25 cellular contexts compared by ENCODE assay signal in the genomic region with DNA sequence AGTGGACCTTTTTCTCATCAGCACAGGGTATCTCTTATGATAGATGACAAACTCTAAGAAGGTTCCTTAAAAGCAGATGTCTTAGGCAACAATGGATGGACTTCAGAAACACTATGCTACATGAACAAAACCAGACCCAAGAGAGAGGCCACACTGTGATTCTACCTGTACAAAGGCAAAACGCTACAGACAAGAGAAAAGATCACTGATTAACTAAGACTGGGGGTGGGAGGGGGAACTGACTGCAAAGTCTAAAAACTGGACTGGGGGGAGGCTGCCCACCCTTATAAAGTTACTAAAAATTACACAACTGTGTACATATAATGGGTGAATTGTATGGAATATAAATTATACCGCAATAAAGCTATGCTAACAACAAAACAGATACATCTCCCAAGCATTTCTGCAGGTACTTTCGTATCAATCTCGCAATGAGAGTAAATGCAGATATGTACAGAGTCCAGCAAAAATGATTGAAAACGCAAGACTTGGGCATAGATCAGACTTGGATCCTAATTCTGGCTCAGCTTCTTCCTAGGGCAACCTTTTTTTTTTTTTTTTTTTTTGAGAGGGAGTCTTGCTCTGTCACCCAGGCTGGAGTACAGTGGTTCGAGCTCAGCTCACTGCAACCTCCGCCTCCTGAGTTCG.
A peak's percentile ranks its signal among the peaks of the same experiment; 100 is the strongest.
DNase-seq lines count a peak whose midpoint lies in the region; ATAC-seq and TF ChIP-seq lines count a peak whose summit lies in the region.
"Had no signal": no experiment of that assay in that cellular context is flagged by ENCODE, and none has a peak within 500 bp of the region (broad histone marks: within the 10 kb centered on the region; RNA-seq: fewer than 3 reads in every experiment).

No MANE protein-coding gene starts in this region.

- CTCF ChIA-PET in CD8-positive, alpha-beta memory T cell (lab: Charles Lee): interaction anchor here (0.9 to 1.2 kb wide), 2 partner anchors 25 to 52 kb away, joined by 3 read pairs; no protein-coding TSS in a partner anchor

- H3K9ac ChIP-seq in liver (ENCODE audit: low read depth in 1 of 2, low read length in 2 of 2): no peak overlapping the region
- H3K9ac ChIP-seq: BLaER1, GM23248 had no signal

- ATAC-seq in GM21423 (IDR thresholded peaks at IDR 0.05; ENCODE audit: unreplicated experiment) (no peak), GM21619 (IDR thresholded peaks at IDR 0.05; ENCODE audit: unreplicated experiment) (no peak), GM19035 (IDR thresholded peaks at IDR 0.05; ENCODE audit: unreplicated experiment) (no peak)
- ATAC-seq: Panc1 had no signal

- H3K4me1 Mint-ChIP-seq in CD8-positive, alpha-beta memory T cell: peaks cover 76 to 98% (median 96%) of the 10 kb centered on the region in 3 donors
- H3K4me1 Mint-ChIP-seq in activated T-helper 1 cell treated with anti-CD3 and anti-CD28 coated beads, Interleukin-12 subunit alpha, Interleukin-12 subunit beta, Interleukin-2, Interleukin-4 antibody, amounts not matched to agents 30 ng/mL and 10 ng/mL and 1 ng/mL, durations not matched to agents 14 hours and 24 hours and 36 hours (ENCODE audit: low read depth): peaks cover 87% of the 10 kb centered on the region

- H3K27me3 Mint-ChIP-seq in CD8-positive, alpha-beta memory T cell: no peaks in the 10 kb centered on the region
- no peaks in the 10 kb centered on the region for H3K27me3 Mint-ChIP-seq in activated T-helper 1 cell treated with anti-CD3 and anti-CD28 coated beads, Interleukin-12 subunit alpha, Interleukin-12 subunit beta, Interleukin-2, Interleukin-4 antibody, amounts not matched to agents 30 ng/mL and 10 ng/mL and 1 ng/mL, durations not matched to agents 14 hours and 24 hours and 36 hours (ENCODE audit: insufficient read depth)

- H3K4me3 Mint-ChIP-seq in CD8-positive, alpha-beta memory T cell: peak overlapping the region in 2 of 7 donors; percentile 0 to 9
- H3K4me3 Mint-ChIP-seq in activated T-helper 1 cell treated with anti-CD3 and anti-CD28 coated beads, Interleukin-12 subunit alpha, Interleukin-12 subunit beta, Interleukin-2, Interleukin-4 antibody, amounts not matched to agents 30 ng/mL and 10 ng/mL and 1 ng/mL, durations not matched to agents 14 hours and 24 hours and 36 hours: no peak overlapping the region
- H3K4me3 Mint-ChIP-seq: HFFc6 had no signal

- WGBS in liver: 53% methylated on average over 8 of the region's 8 CpGs

- no peaks in the 10 kb centered on the region for H3K9me3 Mint-ChIP-seq in CD8-positive, alpha-beta memory T cell
- H3K9me3 Mint-ChIP-seq in activated T-helper 1 cell treated with anti-CD3 and anti-CD28 coated beads, Interleukin-12 subunit alpha, Interleukin-12 subunit beta, Interleukin-2, Interleukin-4 antibody, amounts not matched to agents 30 ng/mL and 10 ng/mL and 1 ng/mL, durations not matched to agents 14 hours and 24 hours and 36 hours: no peaks in the 10 kb centered on the region
- H3K9me3 Mint-ChIP-seq: HFFc6 had no signal

- H3K27ac ChIP-seq in CD8-positive, alpha-beta memory T cell (ENCODE audit: low read depth, low read length): no peak overlapping the region
- H3K27ac ChIP-seq in liver (ENCODE audit: low read depth in 1 of 2, low read length in 2 of 2): peak overlapping the region; percentile 24 to 43
- H3K27ac ChIP-seq: BLaER1, breast epithelium, esophagus muscularis mucosa, GM23248, SJSA1 had no signal

- no peak overlapping the region for H3K4me3 ChIP-seq in CD8-positive, alpha-beta memory T cell (ENCODE audit: low read length)
- H3K4me3 ChIP-seq in liver (ENCODE audit: low read depth in 1 of 3, low read length in 3 of 3): no peak overlapping the region
- H3K4me3 ChIP-seq: BLaER1, breast epithelium, esophagus muscularis mucosa, GM23248, SJSA1, smooth muscle cell had no signal

- peak; percentile 22 for TF ChIP-seq CTCF in liver (IDR thresholded peaks at IDR 0.05; ENCODE audit: low read depth, low read length, missing input control)

- peaks cover 11 to 85% (median 43%) of the 10 kb centered on the region in 3 donors for H3K36me3 Mint-ChIP-seq in CD8-positive, alpha-beta memory T cell
- peaks cover 71% of the 10 kb centered on the region for H3K36me3 Mint-ChIP-seq in activated T-helper 1 cell treated with anti-CD3 and anti-CD28 coated beads, Interleukin-12 subunit alpha, Interleukin-12 subunit beta, Interleukin-2, Interleukin-4 antibody, amounts not matched to agents 30 ng/mL and 10 ng/mL and 1 ng/mL, durations not matched to agents 14 hours and 24 hours and 36 hours (ENCODE audit: low read depth)

- intact Hi-C loops in activated T-helper 1 cell treated with anti-CD3 and anti-CD28 coated beads, Interleukin-12 subunit alpha, Interleukin-12 subunit beta, Interleukin-2, Interleukin-4 antibody, amounts not matched to agents 30 ng/mL and 10 ng/mL and 1 ng/mL, durations not matched to agents 14 hours and 24 hours and 36 hours (cut with micrococcal nuclease): no loop called here

- H3K27me3 ChIP-seq in CD8-positive, alpha-beta memory T cell (ENCODE audit: insufficient read depth, low read length, poor library complexity, severe bottlenecking): no peaks in the 10 kb centered on the region
- H3K27me3 ChIP-seq in liver (ENCODE audit: control insufficient read depth in 4 of 4, insufficient read depth in 4 of 4, low read length in 3 of 4): no peaks in the 10 kb centered on the region
- H3K27me3 ChIP-seq: BLaER1, breast epithelium, esophagus muscularis mucosa, SJSA1 had no signal

- peak overlapping the region in 6 of 8 donors; percentile 6 to 96 (median 80) for H3K27ac Mint-ChIP-seq in CD8-positive, alpha-beta memory T cell
- H3K27ac Mint-ChIP-seq in activated T-helper 1 cell treated with anti-CD3 and anti-CD28 coated beads, Interleukin-12 subunit alpha, Interleukin-12 subunit beta, Interleukin-2, Interleukin-4 antibody, amounts not matched to agents 30 ng/mL and 10 ng/mL and 1 ng/mL, durations not matched to agents 14 hours and 24 hours and 36 hours: peak overlapping the region; percentile 28
- H3K27ac Mint-ChIP-seq: HFFc6 had no signal

- peak; percentile 23 for DNase-seq in NOMO-1 treated with DMSO at 0.1 percent for 48 hours (lab: John Stamatoyannopoulos, UW; ENCODE audit: unreplicated experiment)
- DNase-seq in NOMO-1 (lab: John Stamatoyannopoulos, UW; ENCODE audit: unreplicated experiment in 2 of 2): no peak
- no peak for DNase-seq in CD8-positive, alpha-beta memory T cell
- DNase-seq in activated T-helper 1 cell treated with anti-CD3 and anti-CD28 coated beads, Interleukin-12 subunit alpha, Interleukin-12 subunit beta, Interleukin-2, Interleukin-4 antibody, amounts not matched to agents 30 ng/mL and 10 ng/mL and 1 ng/mL, durations not matched to agents 14 hours and 24 hours and 36 hours (ENCODE audit: low spot score): no peak
- DNase-seq: 8988T; activated gamma-delta T cell treated with Interleukin-2 at 50 U/mL for 16 hours; amygdala; effector CD8-positive, alpha-beta T cell; foreskin melanocyte; GM23248; HFFc6; mesendoderm; NCI-H1417; NCI-H2107; NCI-H510A had no signal

- H3K36me3 ChIP-seq in CD8-positive, alpha-beta memory T cell (ENCODE audit: insufficient read depth, low read length): peaks cover 10% of the 10 kb centered on the region
- H3K36me3 ChIP-seq in liver (ENCODE audit: control insufficient read depth in 4 of 4, insufficient read depth in 3 of 4, low read depth in 1 of 4, low read length in 3 of 4): peaks cover 0 to 5% (median 3%) of the 10 kb centered on the region in 4 donors
- H3K36me3 ChIP-seq: breast epithelium had no signal

- peak; percentile 9 to 12 for TF ChIP-seq RAD21 in liver (IDR thresholded peaks at IDR 0.05)

- POLR2A ChIA-PET in CD8-positive, alpha-beta memory T cell (lab: Charles Lee): interaction anchor here (0.6 kb wide), 1 partner anchor 34 kb away, joined by 6 read pairs; no protein-coding TSS in a partner anchor

- H3K4me1 ChIP-seq in CD8-positive, alpha-beta memory T cell (ENCODE audit: insufficient read depth, low read length): peaks cover 41% of the 10 kb centered on the region
- peaks cover 7 to 54% (median 32%) of the 10 kb centered on the region in 4 donors for H3K4me1 ChIP-seq in liver (ENCODE audit: control insufficient read depth in 4 of 4, insufficient read depth in 4 of 4, low read length in 3 of 4)
- H3K4me1 ChIP-seq: breast epithelium, SJSA1 had no signal

- H3K9me3 ChIP-seq in CD8-positive, alpha-beta memory T cell (ENCODE audit: low read length): no peaks in the 10 kb centered on the region
- no peaks in the 10 kb centered on the region for H3K9me3 ChIP-seq in liver (ENCODE audit: control insufficient read depth in 4 of 4, low read length in 3 of 4)
- H3K9me3 ChIP-seq: BLaER1, breast epithelium, esophagus muscularis mucosa, SJSA1 had no signal

TF ChIP-seq in liver, 16 proteins besides CTCF, POLR2A, EP300 and RAD21 (continues in another document):
- TF ChIP-seq, protein P1, sequence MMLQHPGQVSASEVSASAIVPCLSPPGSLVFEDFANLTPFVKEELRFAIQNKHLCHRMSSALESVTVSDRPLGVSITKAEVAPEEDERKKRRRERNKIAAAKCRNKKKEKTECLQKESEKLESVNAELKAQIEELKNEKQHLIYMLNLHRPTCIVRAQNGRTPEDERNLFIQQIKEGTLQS (IDR thresholded peaks at IDR 0.05): no peak
- TF ChIP-seq FOXA2 (IDR thresholded peaks at IDR 0.05): no peak
- no peak for TF ChIP-seq SP1 (IDR thresholded peaks at IDR 0.05)
- TF ChIP-seq JUND (IDR thresholded peaks at IDR 0.05): peak in 1 of 2 donors; percentile 9
- TF ChIP-seq GABPA (IDR thresholded peaks at IDR 0.05 in 1 of 2, conservative IDR thresholded peaks at IDR 0.05 in 1 of 2): no peak
- TF ChIP-seq NR2F2 (IDR thresholded peaks at IDR 0.05): no peak
- no peak for TF ChIP-seq HNF4G (IDR thresholded peaks at IDR 0.05)
- TF ChIP-seq, protein P2, sequence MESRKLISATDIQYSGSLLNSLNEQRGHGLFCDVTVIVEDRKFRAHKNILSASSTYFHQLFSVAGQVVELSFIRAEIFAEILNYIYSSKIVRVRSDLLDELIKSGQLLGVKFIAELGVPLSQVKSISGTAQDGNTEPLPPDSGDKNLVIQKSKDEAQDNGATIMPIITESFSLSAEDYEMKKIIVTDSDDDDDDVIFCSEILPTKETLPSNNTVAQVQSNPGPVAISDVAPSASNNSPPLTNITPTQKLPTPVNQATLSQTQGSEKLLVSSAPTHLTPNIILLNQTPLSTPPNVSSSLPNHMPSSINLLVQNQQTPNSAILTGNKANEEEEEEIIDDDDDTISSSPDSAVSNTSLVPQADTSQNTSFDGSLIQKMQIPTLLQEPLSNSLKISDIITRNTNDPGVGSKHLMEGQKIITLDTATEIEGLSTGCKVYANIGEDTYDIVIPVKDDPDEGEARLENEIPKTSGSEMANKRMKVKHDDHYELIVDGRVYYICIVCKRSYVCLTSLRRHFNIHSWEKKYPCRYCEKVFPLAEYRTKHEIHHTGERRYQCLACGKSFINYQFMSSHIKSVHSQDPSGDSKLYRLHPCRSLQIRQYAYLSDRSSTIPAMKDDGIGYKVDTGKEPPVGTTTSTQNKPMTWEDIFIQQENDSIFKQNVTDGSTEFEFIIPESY (IDR thresholded peaks at IDR 0.05): no peak
- TF ChIP-seq RXRA (IDR thresholded peaks at IDR 0.05): peak in 1 of 2 donors; percentile 36
- TF ChIP-seq TAF1 (conservative IDR thresholded peaks at IDR 0.05): no peak
- no peak for TF ChIP-seq FOXA1 (IDR thresholded peaks at IDR 0.05)
- TF ChIP-seq YY1 (IDR thresholded peaks at IDR 0.05): peak; percentile 15
